Comparison of ENCODE assay signal across 10 cellular contexts in the genomic region with DNA sequence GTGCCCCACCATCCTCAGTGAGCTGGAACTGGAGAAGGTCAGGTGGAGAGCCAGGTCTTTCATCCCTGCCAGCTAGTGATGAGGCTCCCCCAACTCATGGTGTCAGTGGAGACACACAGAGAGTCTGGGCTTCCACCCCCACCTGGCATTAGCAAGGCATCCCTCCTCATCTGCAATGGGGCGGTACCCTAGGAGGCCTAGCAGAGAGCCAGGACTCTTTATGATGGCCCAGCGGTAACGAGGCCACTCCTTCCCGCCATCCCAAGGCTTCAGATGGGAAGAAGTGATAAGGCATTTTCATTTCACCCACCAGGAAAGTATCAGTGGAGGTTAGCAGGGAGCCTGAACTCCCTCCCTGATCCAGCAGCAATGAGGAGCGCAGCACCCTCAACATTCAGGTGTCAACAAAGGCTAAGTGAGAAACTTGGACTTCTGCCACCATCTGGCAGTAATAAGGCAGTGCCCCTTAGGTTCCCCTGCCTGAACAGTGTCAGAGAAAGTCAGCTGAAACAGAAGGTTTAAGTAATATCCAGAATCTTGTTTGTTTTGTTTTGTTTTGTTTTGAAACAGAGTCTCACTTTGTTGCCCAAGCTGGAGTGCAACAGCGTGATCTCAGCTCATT. TPM values are rescaled to one million over a fixed set of nuclear protein-coding genes. Genes with fewer than 3 reads are reported as not detected.
DNase-seq lines count a peak whose midpoint lies in the region; ATAC-seq and TF ChIP-seq lines count a peak whose summit lies in the region.
"Had no signal": no experiment of that assay in that cellular context is flagged by ENCODE, and none has a peak within 500 bp of the region (broad histone marks: within the 10 kb centered on the region; RNA-seq: fewer than 3 reads in every experiment).

No MANE protein-coding gene starts in this region.

- peak overlapping the region; percentile 64 for H2BK120ac ChIP-seq in trophoblast cell (ENCODE audit: insufficient read depth, low read length, poor library complexity)

- no peak for TF ChIP-seq EP300 in upper lobe of left lung (IDR thresholded peaks at IDR 0.05)

- H4K8ac ChIP-seq in trophoblast cell (ENCODE audit: low read depth, low read length) = no peak overlapping the region

- WGBS in trophoblast cell (ENCODE audit: extremely low coverage, insufficient coverage, insufficient read length) = no CpG with 5 or more reads among the region's 6 CpGs
- WGBS in upper lobe of left lung, 2 donors = 80 to 88% methylated on average over 4 to 6 of the region's 6 CpGs

- H3K4me3 ChIP-seq in trophoblast cell (ENCODE audit: low read depth, low read length) (no peak overlapping the region), upper lobe of left lung (no peak overlapping the region)

- peaks cover 12% of the 10 kb centered on the region for H3K79me1 ChIP-seq in trophoblast cell (ENCODE audit: low read length)

- H3K23ac ChIP-seq in trophoblast cell (ENCODE audit: low read length) = no peak overlapping the region

- H2AK5ac ChIP-seq in trophoblast cell (ENCODE audit: low read length) = peak overlapping the region; percentile 75

- DNase-seq in NCI-H526 (lab: John Stamatoyannopoulos, UW) = peak; percentile 4 to 21
- no peak for DNase-seq in NCI-H526 treated with DMSO at 0.1 percent for 48 hours (lab: John Stamatoyannopoulos, UW)
- peak; percentile 47 for DNase-seq in NAMALWA (ENCODE audit: low spot score)
- DNase-seq in cerebellar cortex (ENCODE audit: low spot score) = peak; percentile 19
- peak in 1 of 2 donors; percentile 82 for DNase-seq in trophoblast cell
- no peak for DNase-seq in NCI-H2196 (lab: John Stamatoyannopoulos, UW; ENCODE audit: unreplicated experiment)
- no peak for DNase-seq in NK-92 (lab: John Stamatoyannopoulos, UW; ENCODE audit: unreplicated experiment)
- no peak for DNase-seq in upper lobe of left lung
- DNase-seq: NCI-H2029 treated with DMSO at 0.1 percent for 48 hours had no signal

- H2BK12ac ChIP-seq in trophoblast cell (ENCODE audit: low read length) = peak overlapping the region; percentile 78

- no peak overlapping the region for H4K12ac ChIP-seq in trophoblast cell (ENCODE audit: low read depth, low read length)

- H4K91ac ChIP-seq in trophoblast cell (ENCODE audit: low read depth, low read length) = peak overlapping the region; percentile 53

- H3K14ac ChIP-seq in trophoblast cell (ENCODE audit: low read length) = no peak overlapping the region

- H3K4me1 ChIP-seq in trophoblast cell (ENCODE audit: control insufficient read depth in 1 of 2, insufficient read depth in 2 of 2, low read length in 2 of 2) (peaks cover 2 to 10% of the 10 kb centered on the region in 2 experiments), upper lobe of left lung (no peaks in the 10 kb centered on the region)

- H3K27me3 ChIP-seq in trophoblast cell (ENCODE audit: insufficient read depth, low read length) (no peaks in the 10 kb centered on the region), upper lobe of left lung (no peaks in the 10 kb centered on the region)

- no peak overlapping the region for H2AFZ ChIP-seq in trophoblast cell (ENCODE audit: insufficient read depth, low read length, poor library complexity)

- no peaks in the 10 kb centered on the region for H3K79me2 ChIP-seq in trophoblast cell (ENCODE audit: control insufficient read depth, insufficient read depth, low read length, poor library complexity)

- no peak for ATAC-seq in upper lobe of left lung (ENCODE audit: low FRiP score in 2 of 2)

- TF ChIP-seq POLR2A in upper lobe of left lung (IDR thresholded peaks at IDR 0.05) = no peak

- H3K18ac ChIP-seq in trophoblast cell (ENCODE audit: low read length) = peak overlapping the region; percentile 42

- peak overlapping the region; percentile 5 for H3K4ac ChIP-seq in trophoblast cell (ENCODE audit: low read depth, low read length)

- H3K9ac ChIP-seq in trophoblast cell (ENCODE audit: low read length) = no peak overlapping the region

- H3K27ac ChIP-seq in trophoblast cell (ENCODE audit: low read depth, low read length) = no peak overlapping the region
- H3K27ac ChIP-seq in upper lobe of left lung = no peak overlapping the region

- H3K4me2 ChIP-seq in trophoblast cell (ENCODE audit: low read length) = no peak overlapping the region

- no peak for TF ChIP-seq CTCF in upper lobe of left lung (IDR thresholded peaks at IDR 0.05)

- H2BK5ac ChIP-seq in trophoblast cell (ENCODE audit: low read depth, low read length, poor library complexity) = peak overlapping the region; percentile 37

- H3K36me3 ChIP-seq in trophoblast cell (ENCODE audit: control insufficient read depth in 1 of 2, insufficient read depth in 2 of 2, low read length in 2 of 2) = no peaks in the 10 kb centered on the region
- no peaks in the 10 kb centered on the region for H3K36me3 ChIP-seq in upper lobe of left lung

- H3K9me3 ChIP-seq in trophoblast cell (ENCODE audit: insufficient read depth, low read depth, low read length) = no peaks in the 10 kb centered on the region
- peaks cover 0 to 3% (median 0%) of the 10 kb centered on the region in 4 donors for H3K9me3 ChIP-seq in upper lobe of left lung

RNA-seq across cellular contexts. Expression of a gene that starts 40.5 kb away (rescaled TPM):
- polyA plus RNA-seq in trophoblast cell (2013) = 1,067 and 1,077 TPM in 2 replicates
- total RNA-seq in upper lobe of left lung = 100 to 1,000 TPM in 4 of 6 donors, 10 to 100 TPM in 2; 63.9 to 523 (median 207) TPM
- total RNA-seq: activated T-helper 1 cell treated with anti-CD3 and anti-CD28 coated beads, Interleukin-12 subunit alpha, Interleukin-12 subunit beta, Interleukin-2, Interleukin-4 antibody, amounts not matched to agents 30 ng/mL and 10 ng/mL and 1 ng/mL, durations not matched to agents 14 hours and 24 hours and 36 hours had no signal

RNA-seq across cellular contexts. Expression of a gene that starts 48.7 kb away (rescaled TPM):
- polyA plus RNA-seq in trophoblast cell (2013) = 0.93 and 1.2 TPM in 2 replicates
- total RNA-seq in upper lobe of left lung = 10 to 100 TPM in 1 of 6 donors, 1 to 10 TPM in 4, not detected in 1; 1.4 to 16.7 (median 3.5) TPM

RNA-seq across cellular contexts. Expression of a gene that starts 48.7 kb away (rescaled TPM):
- 0.05 and 0.07 TPM in 2 replicates for polyA plus RNA-seq in trophoblast cell (2013)
- total RNA-seq in upper lobe of left lung = not detected

Comparison
In these comparisons a context has a peak if more than half of its experiments do, and no peak if none do; other contexts are left out.
1. DNase-seq: peak in NCI-H526 (2 of 2), NAMALWA (single experiment) and cerebellar cortex (single experiment); none in NCI-H526 treated with DMSO at 0.1 percent for 48 hours (single experiment), NCI-H2196 (single experiment), NK-92 (single experiment) and upper lobe of left lung (0 of 2).